ENCODE assay signal across 2 cellular contexts in genomic region chr1:10251325-10252103, GRCh38.
A peak's percentile ranks its signal among the peaks of the same experiment; 100 is the strongest.
TF ChIP-seq lines count a peak whose summit lies in the region.

No MANE protein-coding gene starts in this region.

TF ChIP-seq in IMR-90, 13 proteins besides CTCF, POLR2A, EP300 and RAD21:
- TF ChIP-seq MAFK (IDR thresholded peaks at IDR 0.05; ENCODE audit: low read depth, low read length) (peak; percentile 57; the same call in 1 of the 2 replicates), CEBPB (IDR thresholded peaks at IDR 0.05; ENCODE audit: low read depth, low read length) (peak; percentile 24; the same call in 1 of the 2 replicates), FOS (IDR thresholded peaks at IDR 0.05; ENCODE audit: low read depth, low read length) (no peak), ELK1 (IDR thresholded peaks at IDR 0.05; ENCODE audit: borderline replicate concordance, low read depth, low read length) (no peak)

TF ChIP-seq in GM12878, 131 proteins besides CTCF, POLR2A, EP300 and RAD21:
- TF ChIP-seq CREB1 (IDR thresholded peaks at IDR 0.05; ENCODE audit: low read depth) (peak; percentile 73; the same call in 1 of the 2 replicates), RELA (IDR thresholded peaks at IDR 0.05; ENCODE audit: borderline replicate concordance, partially characterized antibody) (no peak), KLF5 (IDR thresholded peaks at IDR 0.05; ENCODE audit: partially characterized antibody) (no peak), SP1 (IDR thresholded peaks at IDR 0.05; ENCODE audit: low read depth, low read length) (no peak), CREM (IDR thresholded peaks at IDR 0.05; ENCODE audit: low read depth) (0 out of 2 replicates have a peak, but pooled peaks have one; percentile 22)
